In the genomic region with DNA sequence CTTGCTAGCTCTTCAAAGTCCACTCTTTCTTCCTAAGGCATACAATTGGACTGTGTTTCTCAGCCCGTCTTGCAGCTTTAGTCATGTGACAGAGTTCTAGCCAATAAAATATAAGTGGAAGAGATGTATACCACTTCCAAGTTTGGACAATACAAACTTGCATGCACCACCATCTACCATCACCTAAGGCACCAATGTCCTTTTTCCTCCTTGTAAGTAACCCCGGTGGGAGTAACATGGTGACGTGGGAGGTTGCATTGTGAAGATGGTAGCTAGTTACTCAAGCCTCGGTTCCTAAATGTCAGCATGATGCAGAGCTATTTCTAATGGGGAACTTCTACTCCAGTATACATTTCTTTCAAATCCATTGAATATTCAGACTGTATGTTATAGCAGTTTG, we compare ENCODE assay signal across 7 cellular contexts. TPM values are rescaled to one million over a fixed set of nuclear protein-coding genes. Genes with fewer than 3 reads are reported as not detected.
"Had no signal": no experiment of that assay in that cellular context is flagged by ENCODE, and none has a peak within 500 bp of the region (broad histone marks: within the 10 kb centered on the region; RNA-seq: fewer than 3 reads in every experiment).

No MANE protein-coding gene starts in this region.

- H3K4me2 ChIP-seq: KMS-11 had no signal

- DNase-seq: GOT3, H7, HCEC 1CT, IMR-90, KBM-7 had no signal

- H3K9ac ChIP-seq: KMS-11 had no signal

- H3K27ac ChIP-seq: KMS-11 had no signal

RNA-seq across cellular contexts. Expression of gene CACNB2, which starts 5.3 kb away (rescaled TPM):
- total RNA-seq: HT-29 had no signal
